ENCODE assay signal across 28 cellular contexts in genomic region chrX:77427586-77427985, GRCh38. TPM values are rescaled to one million over a fixed set of nuclear protein-coding genes. Genes with fewer than 3 reads are reported as not detected.
"Had no signal": no experiment of that assay in that cellular context is flagged by ENCODE, and none has a peak within 500 bp of the region (broad histone marks: within the 10 kb centered on the region; RNA-seq: fewer than 3 reads in every experiment).

No MANE protein-coding gene starts in this region.

- H3K4me1 ChIP-seq: ascending aorta, Peyer's patch, SJSA1 had no signal

- H3K9me3 ChIP-seq: ascending aorta, Peyer's patch, SJSA1 had no signal

- H3K27ac ChIP-seq: ascending aorta, cardiac muscle cell, KMS-11, Peyer's patch, RWPE1, SJSA1 had no signal

- H3K4me3 ChIP-seq: ascending aorta, cardiac muscle cell, Peyer's patch, SJSA1 had no signal

- H3K36me3 ChIP-seq: ascending aorta, cardiac muscle cell, Peyer's patch, SJSA1 had no signal

- H3K9ac ChIP-seq: KMS-11 had no signal

- ATAC-seq: activated CD4-positive, CD25-positive, alpha-beta regulatory T cell treated with anti-CD3 and anti-CD28 coated beads, Interleukin-2, amount 50 U/mL, for 24 hours; activated CD8-positive, alpha-beta T cell treated with anti-CD3 and anti-CD28 coated beads, Interleukin-2, amount 10 ng/mL, durations not matched to agents 7 days and 5 days; activated naive CD4-positive, alpha-beta T cell treated with anti-CD3 and anti-CD28 coated beads, Interleukin-2, amount 50 U/mL, for 72 hours; activated naive CD8-positive, alpha-beta T cell treated with anti-CD3 and anti-CD28 coated beads, Interleukin-2, amount 50 U/mL, for 24 hours; SK-N-SH treated with all-trans-retinoic acid at 6 μM for 48 hours had no signal

- H3K4me2 ChIP-seq: KMS-11 had no signal

- DNase-seq: activated CD4-positive, alpha-beta T cell treated with anti-CD3 and anti-CD28 coated beads for 48 hours; activated CD4-positive, alpha-beta T cell treated with anti-CD3 and anti-CD28 coated beads, Interleukin-2, amount 50 U/mL, for 4 hours; activated CD8-positive, alpha-beta memory T cell treated with anti-CD3 and anti-CD28 coated beads, Interleukin-2, amount 50 U/mL, for 48 hours; activated CD8-positive, alpha-beta T cell treated with anti-CD3 and anti-CD28 coated beads, Interleukin-2, amount 10 ng/mL, durations not matched to agents 7 days and 5 days; activated effector memory CD4-positive, alpha-beta T cell treated with Interleukin-2 at 50 U/mL for 16 hours; activated naive CD4-positive, alpha-beta T cell; activated naive CD8-positive, alpha-beta T cell treated with anti-CD3 and anti-CD28 coated beads, Interleukin-2, amount 50 U/mL, for 24 hours; activated T-cell treated with anti-CD3 and anti-CD28 coated beads, Interleukin-2, amount 50 U/mL, for 1 hour; amniotic stem cell; NCI-H1105 treated with DMSO at 0.1 percent for 48 hours; NCI-H1436 treated with DMSO at 0.1 percent for 48 hours; NCI-H187 treated with DMSO at 0.1 percent for 48 hours; NCI-H2081 treated with DMSO at 0.1 percent for 48 hours; NCI-H2171 treated with DMSO at 0.1 percent for 48 hours; NCI-H510A treated with DMSO at 0.1 percent for 48 hours; NCI-H69; NK-92 treated with Interleukin-12 subunit alpha and Interleukin-12 subunit beta, amount 100 ng/mL, for 24 hours; OCI-M1; Peyer's patch; SHP77 had no signal

- H3K27me3 ChIP-seq: ascending aorta, cardiac muscle cell, Peyer's patch, SJSA1 had no signal

RNA-seq across cellular contexts. Expression of gene FGF16, which starts 19.6 kb away (rescaled TPM):
- total RNA-seq: activated CD8-positive, alpha-beta T cell treated with anti-CD3 and anti-CD28 coated beads, Interleukin-2, amount 10 ng/mL, durations not matched to agents 7 days and 5 days; activated naive CD4-positive, alpha-beta T cell treated with anti-CD3 and anti-CD28 coated beads, Interleukin-2, amount 50 U/mL, for 72 hours; ascending aorta; Peyer's patch; SJSA1 had no signal
